Comparison of ENCODE assay signal across 8 cellular contexts in the genomic region with DNA sequence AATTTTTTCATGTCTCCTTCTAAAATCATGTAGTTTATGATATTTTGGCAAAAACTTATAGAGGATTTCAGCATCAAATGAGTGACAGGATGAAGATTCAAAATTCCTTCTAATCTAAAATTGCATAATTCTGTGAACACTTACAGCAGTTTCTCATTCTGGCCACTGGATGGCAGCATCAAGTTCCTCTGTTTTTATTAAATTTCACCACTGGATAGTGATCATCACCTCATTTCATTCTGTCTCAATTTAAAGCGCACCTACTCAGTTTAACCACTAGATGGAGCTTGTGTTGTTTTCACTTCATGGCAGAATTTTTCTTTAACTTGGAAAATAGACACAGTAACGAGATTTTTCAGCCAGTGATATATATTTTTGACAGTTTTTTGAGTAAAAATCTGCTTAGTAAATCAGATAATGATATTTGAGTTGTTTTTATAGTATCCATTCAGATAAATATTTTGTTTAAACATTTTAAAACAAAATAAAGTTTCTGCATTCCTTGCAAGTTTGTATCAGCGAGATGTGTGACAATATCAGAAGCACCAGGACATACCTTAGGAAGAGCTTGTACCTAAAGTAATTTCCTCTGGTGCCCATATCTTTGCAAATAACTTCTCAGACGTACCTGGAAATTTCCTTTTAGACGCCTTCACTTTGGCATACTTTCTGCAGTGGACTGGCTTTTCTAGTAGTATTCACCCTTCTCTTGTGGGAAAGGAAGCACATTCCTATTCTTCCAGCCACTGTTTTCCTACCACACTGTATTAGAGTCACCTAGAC.
DNase-seq lines count a peak whose midpoint lies in the region; ATAC-seq and TF ChIP-seq lines count a peak whose summit lies in the region.

No MANE protein-coding gene starts in this region.

- ATAC-seq in GM21619 (IDR thresholded peaks at IDR 0.05; ENCODE audit: unreplicated experiment): peak; percentile 92

- intact Hi-C loops in esophagus muscularis mucosa (cut with DNase I): loop anchor here (2.0 kb wide), 1 partner anchor 224 kb away; no protein-coding TSS in a partner anchor

- H3K4me1 Mint-ChIP-seq in neural crest cell (no peaks in the 10 kb centered on the region), type B pancreatic cell (ENCODE audit: unreplicated experiment) (peaks cover 4% of the 10 kb centered on the region)

- no peak overlapping the region for H3K4me3 ChIP-seq in esophagus muscularis mucosa

- no peaks in the 10 kb centered on the region for H3K9me3 Mint-ChIP-seq in neural crest cell
- H3K9me3 Mint-ChIP-seq in type B pancreatic cell: no peaks in the 10 kb centered on the region

- TF ChIP-seq POLR2A in esophagus muscularis mucosa (IDR thresholded peaks at IDR 0.05; ENCODE audit: low read depth): no peak

- peak; percentile 85 for DNase-seq in EH (ENCODE audit: low read depth)
- peak; percentile 15 for DNase-seq in HuH-7.5 (ENCODE audit: low spot score)
- peak; percentile 49 for DNase-seq in NOMO-1 treated with dmso at 0.1 percent for 144 hours (lab: John Stamatoyannopoulos, UW; ENCODE audit: unreplicated experiment)
- DNase-seq in activated CD8-positive, alpha-beta memory T cell treated with anti-CD3 and anti-CD28 coated beads for 4 hours (ENCODE audit: low read depth in 2 of 2): peak; percentile 30 to 31
- no peak for DNase-seq in esophagus muscularis mucosa (ENCODE audit: extremely low spot score)
- DNase-seq in neural crest cell (ENCODE audit: low read depth, low spot score): peak; percentile 37
- no peak for DNase-seq in type B pancreatic cell (ENCODE audit: extremely low spot score, unreplicated experiment)

- H3K36me3 Mint-ChIP-seq in neural crest cell (ENCODE audit: low read depth): no peaks in the 10 kb centered on the region
- H3K36me3 Mint-ChIP-seq in type B pancreatic cell: no peaks in the 10 kb centered on the region

- peak; percentile 96 to 99 (median 99) for TF ChIP-seq CTCF in esophagus muscularis mucosa (IDR thresholded peaks at IDR 0.05)
- TF ChIP-seq CTCF in neural crest cell (conservative IDR thresholded peaks at IDR 0.05): peak; percentile 98
- peak; percentile 99 for TF ChIP-seq CTCF in type B pancreatic cell (conservative IDR thresholded peaks at IDR 0.05)

- no peak overlapping the region for H3K4me3 Mint-ChIP-seq in neural crest cell
- no peak overlapping the region for H3K4me3 Mint-ChIP-seq in type B pancreatic cell

- H3K27me3 ChIP-seq in esophagus muscularis mucosa: no peaks in the 10 kb centered on the region

- H3K36me3 ChIP-seq in esophagus muscularis mucosa: no peaks in the 10 kb centered on the region

- H3K27ac ChIP-seq in esophagus muscularis mucosa (replicated peaks in 1 of 4): no peak overlapping the region

- H3K27ac Mint-ChIP-seq in neural crest cell (ENCODE audit: unreplicated experiment) (no peak overlapping the region), type B pancreatic cell (no peak overlapping the region)

- no peaks in the 10 kb centered on the region for H3K9me3 ChIP-seq in esophagus muscularis mucosa

- no peaks in the 10 kb centered on the region for H3K27me3 Mint-ChIP-seq in neural crest cell (ENCODE audit: low read depth)
- H3K27me3 Mint-ChIP-seq in type B pancreatic cell: no peaks in the 10 kb centered on the region

- TF ChIP-seq EP300 in esophagus muscularis mucosa (IDR thresholded peaks at IDR 0.05): no peak

- H3K4me1 ChIP-seq in esophagus muscularis mucosa: peaks cover 0 to 4% (median 0%) of the 10 kb centered on the region in 4 donors

- WGBS in esophagus muscularis mucosa: 35% methylated on average over 5 of the region's 5 CpGs

Comparison
In these comparisons a context has a peak if more than half of its experiments do, and no peak if none do; other contexts are left out.
1. DNase-seq: peak in EH (single experiment), HuH-7.5 (single experiment), NOMO-1 treated with dmso at 0.1 percent for 144 hours (single experiment), activated CD8-positive, alpha-beta memory T cell treated with anti-CD3 and anti-CD28 coated beads for 4 hours (2 of 2) and neural crest cell (single experiment); none in esophagus muscularis mucosa (single experiment) and type B pancreatic cell (single experiment).
2. Peak in every context shown above with its lines, with median percentiles within 50 percentile points of each other: CTCF ChIP-seq.